Comparison of ENCODE assay signal across 2 cellular contexts in genomic region chr22:46653596-46653995, GRCh38.
TF ChIP-seq lines count a peak whose summit lies in the region.

No MANE protein-coding gene starts in this region.

TF ChIP-seq in IMR-90, 13 proteins besides CTCF, POLR2A, EP300 and RAD21:
- TF ChIP-seq RFX5 (IDR thresholded peaks at IDR 0.05; ENCODE audit: low read depth, low read length) = no peak
- no peak for TF ChIP-seq FOS (IDR thresholded peaks at IDR 0.05; ENCODE audit: low read depth, low read length)
- no peak for TF ChIP-seq BHLHE40 (IDR thresholded peaks at IDR 0.05; ENCODE audit: low read depth, low read length)
- TF ChIP-seq USF2 (IDR thresholded peaks at IDR 0.05; ENCODE audit: low read depth, low read length) = no peak
- no peak for TF ChIP-seq CEBPB (IDR thresholded peaks at IDR 0.05; ENCODE audit: low read depth, low read length)
- no peak for TF ChIP-seq MAFK (IDR thresholded peaks at IDR 0.05; ENCODE audit: low read depth, low read length)
- no peak for TF ChIP-seq CHD1 (IDR thresholded peaks at IDR 0.05; ENCODE audit: low read depth, low read length)
- TF ChIP-seq SMC3 (IDR thresholded peaks at IDR 0.05; ENCODE audit: low read depth, low read length) = no peak
- no peak for TF ChIP-seq MXI1 (IDR thresholded peaks at IDR 0.05; ENCODE audit: borderline replicate concordance, low read depth, low read length)
- TF ChIP-seq RCOR1 (IDR thresholded peaks at IDR 0.05; ENCODE audit: insufficient replicate concordance, low read length) = no peak
- no peak for TF ChIP-seq NFE2L2 (IDR thresholded peaks at IDR 0.05; ENCODE audit: low read depth, low read length)
- no peak for TF ChIP-seq ELK1 (IDR thresholded peaks at IDR 0.05; ENCODE audit: borderline replicate concordance, low read depth, low read length)
- no peak for TF ChIP-seq MAZ (IDR thresholded peaks at IDR 0.05; ENCODE audit: borderline replicate concordance, low read depth, low read length)

TF ChIP-seq in SK-N-SH treated with all-trans-retinoic acid at 6 μM for 48 hours, 23 proteins besides CTCF, POLR2A, EP300 and RAD21 (continued from another document):
- TF ChIP-seq CSDC2 (CRISPR knock-in tag; IDR thresholded peaks at IDR 0.05) = no peak
- TF ChIP-seq SNAI2 (CRISPR knock-in tag; IDR thresholded peaks at IDR 0.05) = no peak
- TF ChIP-seq ISL1 (CRISPR knock-in tag; IDR thresholded peaks at IDR 0.05) = no peak
- TF ChIP-seq ESRRG (CRISPR knock-in tag; IDR thresholded peaks at IDR 0.05) = no peak
TF ChIP-seq in SK-N-SH treated with all-trans-retinoic acid at 6 μM for 48 hours: peak in this region for 0.
